24 cellular contexts compared by ENCODE assay signal in the genomic region with DNA sequence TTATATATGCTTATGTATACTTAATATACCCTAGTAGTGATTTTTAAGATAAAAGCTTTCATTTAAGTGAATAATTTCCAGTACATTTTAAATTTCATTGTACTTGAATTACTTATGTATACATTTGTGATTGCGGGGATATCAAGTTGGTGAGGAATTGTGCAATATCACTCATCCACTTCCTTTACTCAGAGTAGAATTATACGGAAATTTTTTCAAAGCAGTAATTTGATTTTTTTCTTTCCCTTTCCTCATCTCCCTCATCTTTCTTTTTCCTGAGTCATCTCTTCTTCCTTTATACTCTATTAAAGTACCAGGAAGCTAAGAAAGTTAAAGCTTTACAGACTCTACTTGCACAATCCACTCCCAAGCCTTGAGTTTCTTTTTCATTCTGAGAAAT.
DNase-seq lines count a peak whose midpoint lies in the region; ATAC-seq, FAIRE-seq and TF ChIP-seq lines count a peak whose summit lies in the region.
"Had no signal": no experiment of that assay in that cellular context is flagged by ENCODE, and none has a peak within 500 bp of the region (broad histone marks: within the 10 kb centered on the region; RNA-seq: fewer than 3 reads in every experiment).

No MANE protein-coding gene starts in this region.

- TF ChIP-seq RAD21 in HepG2 (CRISPR knock-in tag; IDR thresholded peaks at IDR 0.05) (no peak), K562 (CRISPR knock-in tag; conservative IDR thresholded peaks at IDR 0.05 in 1 of 2, IDR thresholded peaks at IDR 0.05 in 1 of 2) (no peak)

- no peak overlapping the region for H3K4me2 ChIP-seq in HepG2 (ENCODE audit: low read depth, low read length)
- H3K4me2 ChIP-seq in K562 (ENCODE audit: insufficient read depth, low read length) = no peak overlapping the region
- H3K4me2 ChIP-seq: BLaER1 had no signal

- H3K9me1 ChIP-seq in K562 (ENCODE audit: control insufficient read depth, insufficient read depth, low read length) = no peaks in the 10 kb centered on the region

- DNase-seq in HepG2 (ENCODE audit: low spot score) (no peak), right lobe of liver (no peak), K562 (ENCODE audit: extremely low read depth in 1 of 4, low spot score in 3 of 4) (no peak), renal cortical epithelial cell (ENCODE audit: low read depth) (peak; percentile 44)
- no peak for DNase-seq in activated CD4-positive, alpha-beta T cell treated with anti-CD3 and anti-CD28 coated beads for 1 hour
- DNase-seq: Caco-2; CD4-positive, CD25-positive, alpha-beta regulatory T cell; CD8-positive, alpha-beta T cell; DMS 273 treated with DMSO at 0.1 percent for 48 hours; DMS79; EL; GDM1; GM23248; H9 had no signal

- H3K9me3 ChIP-seq in HepG2 (ENCODE audit: low read length) (no peaks in the 10 kb centered on the region), right lobe of liver (no peaks in the 10 kb centered on the region), K562 (replicated peaks; ENCODE audit: control insufficient read depth, insufficient read depth, low read depth, low read length) (no peaks in the 10 kb centered on the region)
- H3K9me3 ChIP-seq: BLaER1, Caco-2 had no signal

- no peaks in the 10 kb centered on the region for H3K4me1 ChIP-seq in HepG2 (ENCODE audit: insufficient read depth, low read length)
- no peaks in the 10 kb centered on the region for H3K4me1 ChIP-seq in right lobe of liver
- no peaks in the 10 kb centered on the region for H3K4me1 ChIP-seq in K562 (replicated peaks in 1 of 2; ENCODE audit: control insufficient read depth in 2 of 2, insufficient read depth in 2 of 2, low read length in 2 of 2)
- H3K4me1 ChIP-seq: BLaER1, Caco-2 had no signal

- BruUV-seq in HepG2 (replicated peaks; lab: Mats Ljungman, UMichigan) = no TSS peak
- no TSS peak for BruUV-seq in K562 (replicated peaks; lab: Mats Ljungman, UMichigan)

- no peak for TF ChIP-seq EP300 in HepG2 (IDR thresholded peaks at IDR 0.05; ENCODE audit: low read depth in 2 of 2, low read length in 2 of 2)
- no peak for TF ChIP-seq EP300 in HepG2 (CRISPR knock-in tag; IDR thresholded peaks at IDR 0.05; ENCODE audit: borderline replicate concordance)
- TF ChIP-seq EP300 in K562 (IDR thresholded peaks at IDR 0.05; ENCODE audit: low read length) = no peak

- TF ChIP-seq CTCF in HepG2 (CRISPR knock-in tag; IDR thresholded peaks at IDR 0.05) = no peak
- no peak for TF ChIP-seq CTCF in right lobe of liver (IDR thresholded peaks at IDR 0.05)
- no peak for TF ChIP-seq CTCF in K562 (IDR thresholded peaks at IDR 0.05 in 2 of 3, conservative IDR thresholded peaks at IDR 0.05 in 1 of 3; ENCODE audit: insufficient read depth in 2 of 3, low read depth in 1 of 3, low read length in 3 of 3)

- ATAC-seq in HepG2 (no peak), right lobe of liver (no peak), K562 (no peak), HG03521 (IDR thresholded peaks at IDR 0.05; ENCODE audit: unreplicated experiment) (no peak), GM19397 (IDR thresholded peaks at IDR 0.05; ENCODE audit: unreplicated experiment) (no peak)
- ATAC-seq: CD8-positive, alpha-beta T cell; GM12878; HCT116 had no signal

- H2AFZ ChIP-seq in HepG2 (ENCODE audit: low read length) (no peak overlapping the region), K562 (ENCODE audit: low read depth, low read length) (no peak overlapping the region)
- H2AFZ ChIP-seq: GM23248 had no signal

- FAIRE-seq in HepG2 (lab: Jason Lieb, UNC) (no peak), K562 (lab: Jason Lieb, UNC) (no peak)
- FAIRE-seq: A204.1, D721Med, GM12878, GM19239 had no signal

- H3K27me3 ChIP-seq in HepG2 (ENCODE audit: control insufficient read depth in 1 of 2, insufficient read depth in 2 of 2, low read length in 2 of 2) = no peaks in the 10 kb centered on the region
- no peaks in the 10 kb centered on the region for H3K27me3 ChIP-seq in right lobe of liver
- no peaks in the 10 kb centered on the region for H3K27me3 ChIP-seq in K562 (ENCODE audit: control insufficient read depth in 2 of 2, insufficient read depth in 2 of 2, low read length in 2 of 2)
- H3K27me3 ChIP-seq: BLaER1 had no signal

- in situ Hi-C loops in HepG2 (cut with HindIII; ENCODE audit: extremely low pct_ligation_motif_present, low pct_unique_long_range_greater_than_20kb) (no loop called here), K562 (cut with MboI) (no loop called here)

- H3K79me2 ChIP-seq in HepG2 (ENCODE audit: insufficient read depth, low read length) (no peaks in the 10 kb centered on the region), K562 (ENCODE audit: control insufficient read depth, insufficient read depth, low read length) (no peaks in the 10 kb centered on the region)

- H3K36me3 ChIP-seq in HepG2 (replicated peaks in 1 of 2; ENCODE audit: control insufficient read depth in 1 of 2, insufficient read depth in 2 of 2, low read length in 2 of 2) (no peaks in the 10 kb centered on the region), right lobe of liver (no peaks in the 10 kb centered on the region), K562 (ENCODE audit: control insufficient read depth, insufficient read depth, low read length) (no peaks in the 10 kb centered on the region)
- H3K36me3 ChIP-seq: BLaER1 had no signal

- intact Hi-C loops in HepG2 (cut with micrococcal nuclease; ENCODE audit: unreplicated experiment) (no loop called here), right lobe of liver (cut with DNase I) (no loop called here), K562 (cut with micrococcal nuclease) (no loop called here)

- CTCF ChIA-PET in HepG2 (lab: Yijun Ruan, JAX; ENCODE audit: low intra/inter-chr PET ratio, low total read pairs) = no interaction called here
- CTCF ChIA-PET in K562 (lab: Yijun Ruan, JAX; ENCODE audit: low intra/inter-chr PET ratio) = no interaction called here

- TF ChIP-seq POLR2A in HepG2 (IDR thresholded peaks at IDR 0.05; ENCODE audit: insufficient read depth in 1 of 2, low read depth in 2 of 2, low read length in 2 of 2) (no peak), right lobe of liver (IDR thresholded peaks at IDR 0.05) (no peak), K562 (conservative IDR thresholded peaks at IDR 0.05) (no peak)

- H3K9ac ChIP-seq in HepG2 (ENCODE audit: insufficient read depth, low read depth, low read length) = no peak overlapping the region
- H3K9ac ChIP-seq in K562 (ENCODE audit: insufficient read depth in 1 of 2, low read depth in 2 of 2, low read length in 2 of 2) = no peak overlapping the region
- H3K9ac ChIP-seq: BLaER1, GM23248 had no signal

- H4K20me1 ChIP-seq in HepG2 (ENCODE audit: insufficient read depth, low read length) = no peaks in the 10 kb centered on the region
- H4K20me1 ChIP-seq in K562 (replicated peaks; ENCODE audit: control insufficient read depth, insufficient read depth, low read length) = no peaks in the 10 kb centered on the region
- H4K20me1 ChIP-seq: BLaER1 had no signal

- no peak overlapping the region for H3K4me3 ChIP-seq in HepG2 (replicated peaks in 1 of 3; ENCODE audit: insufficient read depth in 1 of 3, low read depth in 2 of 3, low read length in 3 of 3)
- H3K4me3 ChIP-seq in right lobe of liver = no peak overlapping the region
- no peak overlapping the region for H3K4me3 ChIP-seq in K562
- H3K4me3 ChIP-seq: BLaER1, GM12878, GM23248 had no signal

- H3K27ac ChIP-seq in HepG2 (ENCODE audit: extremely low read length, insufficient read depth, low read length) (no peak overlapping the region), right lobe of liver (no peak overlapping the region), K562 (ENCODE audit: extremely low read depth, low read depth, low read length) (no peak overlapping the region)
- H3K27ac ChIP-seq: 22Rv1, BLaER1, C4-2B, GM23248 had no signal

- WGBS in HepG2 (ENCODE audit: low lambda C conversion rate) = 74% methylated on average over 2 of the region's 2 CpGs
- 75% methylated on average over 2 of the region's 2 CpGs for WGBS in right lobe of liver (ENCODE audit: insufficient coverage, low coverage, low lambda C conversion rate, missing lambda C conversion rate)
- 0% methylated on average over 2 of the region's 2 CpGs for WGBS in K562 (ENCODE audit: insufficient coverage, low coverage, missing lambda C conversion rate)

- POLR2A ChIA-PET in HepG2 (lab: Yijun Ruan, JAX) (no interaction called here), K562 (lab: Yijun Ruan, JAX) (no interaction called here)

TF ChIP-seq in HepG2, 621 proteins besides CTCF, POLR2A, EP300 and RAD21:
- TF ChIP-seq RFX1 (IDR thresholded peaks at IDR 0.05) = no peak
- TF ChIP-seq CEBPB (IDR thresholded peaks at IDR 0.05; ENCODE audit: borderline replicate concordance, low read depth, low read length) = peak; percentile 58

TF ChIP-seq in K562, 482 proteins besides CTCF, POLR2A, EP300 and RAD21:
- no peak for TF ChIP-seq RNF2 (IDR thresholded peaks at IDR 0.05)
- TF ChIP-seq BRCA1 (IDR thresholded peaks at IDR 0.05) = no peak
- TF ChIP-seq BRCA1 (CRISPR knock-in tag; IDR thresholded peaks at IDR 0.05) = no peak
- TF ChIP-seq MCM5 (IDR thresholded peaks at IDR 0.05; ENCODE audit: low read depth) = no peak
- no peak for TF ChIP-seq KHSRP (IDR thresholded peaks at IDR 0.05)
- TF ChIP-seq CEBPG (CRISPR knock-in tag; IDR thresholded peaks at IDR 0.05) = no peak
- peak in 1 of 2 experiments; percentile 64; a peak in 2 of 4 replicates for TF ChIP-seq CEBPG (tag; conservative IDR thresholded peaks at IDR 0.05 in 1 of 2, IDR thresholded peaks at IDR 0.05 in 1 of 2)
- TF ChIP-seq CEBPB (tag; IDR thresholded peaks at IDR 0.05) = 0 out of 2 replicates have a peak, but pooled peaks have one; percentile 12
- TF ChIP-seq EZH2 (IDR thresholded peaks at IDR 0.05; ENCODE audit: borderline replicate concordance, low read depth, low read length) = no peak
- TF ChIP-seq SMARCA5 (IDR thresholded peaks at IDR 0.05) = no peak
- no peak for TF ChIP-seq PHF8 (IDR thresholded peaks at IDR 0.05; ENCODE audit: borderline replicate concordance, low read length)
- TF ChIP-seq NR3C1 (CRISPR knock-in tag; IDR thresholded peaks at IDR 0.05) = no peak

Comparison
In these comparisons a context has a peak if more than half of its experiments do, and no peak if none do; other contexts are left out.
1. Of the 241 proteins assayed by ChIP-seq in both HepG2 and K562: peak only in HepG2: none; only in K562: none; in both: CEBPB; in neither: 239; mixed calls (peak in some experiments, not most) for 1.